Comparison of ENCODE assay signal across 15 cellular contexts in the genomic region with DNA sequence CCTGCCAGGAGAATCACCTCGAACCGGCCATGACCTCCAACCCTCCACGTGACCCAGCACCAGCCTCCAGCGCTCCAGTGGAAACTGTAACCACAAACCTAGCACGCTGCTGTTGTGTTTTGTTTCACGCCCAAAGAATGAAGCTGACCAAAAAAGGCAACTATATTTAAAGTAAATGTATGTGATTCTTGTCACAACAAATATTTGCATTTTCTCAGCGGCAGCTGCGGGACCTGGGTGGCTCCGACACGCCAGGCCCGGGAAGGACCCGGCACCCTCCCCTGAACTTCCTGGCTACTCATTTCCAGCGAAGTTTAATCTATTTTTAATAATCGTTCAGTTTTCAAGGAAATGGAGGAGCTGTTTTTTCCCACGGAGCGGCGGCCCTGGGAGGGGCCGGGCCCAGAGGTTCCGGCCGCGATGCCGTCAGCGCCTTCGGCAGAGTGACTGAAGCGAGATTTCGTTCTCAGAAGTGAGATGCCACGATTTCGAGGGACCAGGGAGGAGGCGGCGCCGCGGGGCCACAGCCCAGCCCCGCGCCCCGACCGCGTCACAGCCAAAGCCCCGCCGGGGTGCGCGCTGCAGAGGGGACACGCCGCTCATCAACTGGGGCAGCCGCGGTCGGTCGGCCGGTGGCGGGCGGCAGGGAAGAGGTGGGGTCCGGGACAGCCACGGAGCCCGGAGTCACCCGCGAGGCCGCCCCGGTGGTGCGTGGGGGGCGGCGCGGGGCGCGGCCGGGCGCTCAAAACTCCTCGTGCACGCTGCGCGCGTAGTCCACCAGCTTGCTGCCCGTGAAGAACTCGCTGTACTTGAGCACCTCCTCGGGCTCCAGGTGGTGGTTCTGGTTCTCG. TPM values are rescaled to one million over a fixed set of nuclear protein-coding genes. Genes with fewer than 3 reads are reported as not detected.
DNase-seq lines count a peak whose midpoint lies in the region; ATAC-seq, FAIRE-seq and TF ChIP-seq lines count a peak whose summit lies in the region.
"Had no signal": no experiment of that assay in that cellular context is flagged by ENCODE, and none has a peak within 500 bp of the region (broad histone marks: within the 10 kb centered on the region; RNA-seq: fewer than 3 reads in every experiment).

No MANE protein-coding gene starts in this region.

- H3K9ac ChIP-seq in HepG2 (ENCODE audit: insufficient read depth, low read depth, low read length): no peak overlapping the region
- no peak overlapping the region for H3K9ac ChIP-seq in kidney (ENCODE audit: low read length in 2 of 2)
- H3K9ac ChIP-seq: parathyroid adenoma had no signal

- TF ChIP-seq EP300 in HepG2 (IDR thresholded peaks at IDR 0.05; ENCODE audit: low read depth in 2 of 2, low read length in 2 of 2) (no peak), HepG2 (CRISPR knock-in tag; IDR thresholded peaks at IDR 0.05; ENCODE audit: borderline replicate concordance) (no peak)

- TF ChIP-seq RAD21 in HepG2 (CRISPR knock-in tag; IDR thresholded peaks at IDR 0.05): no peak

- WGBS in HepG2 (ENCODE audit: low lambda C conversion rate): 98% methylated on average over 73 of the region's 74 CpGs
- 67% methylated on average over 22 of the region's 74 CpGs for WGBS in right lobe of liver (ENCODE audit: insufficient coverage, low coverage, low lambda C conversion rate, missing lambda C conversion rate)

- H2AFZ ChIP-seq in HepG2 (ENCODE audit: low read length): no peak overlapping the region
- H2AFZ ChIP-seq: parathyroid adenoma had no signal

- H3K4me2 ChIP-seq in HepG2 (ENCODE audit: low read depth, low read length): no peak overlapping the region

- no peak overlapping the region for H3K4me3 ChIP-seq in HepG2 (replicated peaks in 1 of 3; ENCODE audit: insufficient read depth in 1 of 3, low read depth in 2 of 3, low read length in 3 of 3)
- no peak overlapping the region for H3K4me3 ChIP-seq in right lobe of liver
- H3K4me3 ChIP-seq in kidney (ENCODE audit: low read length in 2 of 2): no peak overlapping the region
- H3K4me3 ChIP-seq: coronary artery, gastroesophageal sphincter, tibial nerve had no signal

- peaks cover 24% of the 10 kb centered on the region for H3K4me1 Mint-ChIP-seq in central memory CD8-positive, alpha-beta T cell
- peaks cover 44% of the 10 kb centered on the region for H3K4me1 Mint-ChIP-seq in stimulated activated effector memory CD8-positive, alpha-beta T cell treated with anti-CD3 and anti-CD28 coated beads, Interleukin-12 subunit alpha, Interleukin-12 subunit beta, amount 100 ng/mL, for 72 hours

- H3K27me3 Mint-ChIP-seq in central memory CD8-positive, alpha-beta T cell: no peaks in the 10 kb centered on the region

- peak overlapping the region; percentile 43 for H3K4me3 Mint-ChIP-seq in central memory CD8-positive, alpha-beta T cell
- peak overlapping the region; percentile 93 for H3K4me3 Mint-ChIP-seq in stimulated activated effector memory CD8-positive, alpha-beta T cell treated with anti-CD3 and anti-CD28 coated beads, Interleukin-12 subunit alpha, Interleukin-12 subunit beta, amount 100 ng/mL, for 72 hours

- intact Hi-C loops in HepG2 (cut with micrococcal nuclease; ENCODE audit: unreplicated experiment) (no loop called here), right lobe of liver (cut with DNase I) (no loop called here), kidney (cut with DNase I) (no loop called here)

- peaks cover 13 to 37% of the 10 kb centered on the region in 2 experiments; a peak in 4 of 5 replicates for H3K36me3 ChIP-seq in HepG2 (replicated peaks in 1 of 2; ENCODE audit: control insufficient read depth in 1 of 2, insufficient read depth in 2 of 2, low read length in 2 of 2)
- peaks cover 0 to 41% (median 9%) of the 10 kb centered on the region in 4 donors for H3K36me3 ChIP-seq in right lobe of liver
- peaks cover 6 to 11% of the 10 kb centered on the region in 2 donors for H3K36me3 ChIP-seq in kidney (ENCODE audit: control insufficient read depth in 1 of 2, insufficient read depth in 2 of 2, low read length in 2 of 2)

- DNase-seq in HepG2 (ENCODE audit: low spot score): no peak
- no peak for DNase-seq in right lobe of liver
- DNase-seq in activated CD4-positive, alpha-beta T cell treated with anti-CD3 and anti-CD28 coated beads, Interleukin-2, amount 50 U/mL, for 4 hours: peak; percentile 55 to 66
- no peak for DNase-seq in central memory CD8-positive, alpha-beta T cell (ENCODE audit: low spot score in 2 of 2)
- DNase-seq in stimulated activated effector memory CD8-positive, alpha-beta T cell treated with anti-CD3 and anti-CD28 coated beads, Interleukin-12 subunit alpha, Interleukin-12 subunit beta, amount 100 ng/mL, for 72 hours (ENCODE audit: low spot score in 2 of 2): no peak
- DNase-seq in kidney: no peak
- DNase-seq in GM13977 (ENCODE audit: low spot score): no peak
- DNase-seq: NCI-H146 had no signal

- no peak for TF ChIP-seq POLR2A in HepG2 (IDR thresholded peaks at IDR 0.05; ENCODE audit: insufficient read depth in 1 of 2, low read depth in 2 of 2, low read length in 2 of 2)
- TF ChIP-seq POLR2A in right lobe of liver (IDR thresholded peaks at IDR 0.05): no peak

- CTCF ChIA-PET in HepG2 (lab: Yijun Ruan, JAX; ENCODE audit: low intra/inter-chr PET ratio, low total read pairs): no interaction called here

- no peaks in the 10 kb centered on the region for H3K79me2 ChIP-seq in HepG2 (ENCODE audit: insufficient read depth, low read length)
- H3K79me2 ChIP-seq: parathyroid adenoma had no signal

- no peaks in the 10 kb centered on the region for H3K9me3 Mint-ChIP-seq in central memory CD8-positive, alpha-beta T cell
- no peaks in the 10 kb centered on the region for H3K9me3 Mint-ChIP-seq in stimulated activated effector memory CD8-positive, alpha-beta T cell treated with anti-CD3 and anti-CD28 coated beads, Interleukin-12 subunit alpha, Interleukin-12 subunit beta, amount 100 ng/mL, for 72 hours

- peaks cover 2 to 12% of the 10 kb centered on the region in 2 experiments; a peak in 1 of 5 replicates for H3K27me3 ChIP-seq in HepG2 (ENCODE audit: control insufficient read depth in 1 of 2, insufficient read depth in 2 of 2, low read length in 2 of 2)
- no peaks in the 10 kb centered on the region for H3K27me3 ChIP-seq in right lobe of liver
- H3K27me3 ChIP-seq: gastroesophageal sphincter had no signal

- BruUV-seq in HepG2 (replicated peaks; lab: Mats Ljungman, UMichigan): TSS peak; percentile 84

- ATAC-seq in HepG2 (no peak), right lobe of liver (no peak), HG02642 (IDR thresholded peaks at IDR 0.05; ENCODE audit: poor library complexity, unreplicated experiment) (no peak)
- no peak for ATAC-seq in central memory CD8-positive, alpha-beta T cell (replicated peaks; ENCODE audit: extremely low read depth, poor library complexity, severe bottlenecking)
- peak; percentile 6 for ATAC-seq in stimulated activated effector memory CD8-positive, alpha-beta T cell treated with anti-CD3 and anti-CD28 coated beads, Interleukin-12 subunit alpha, Interleukin-12 subunit beta, amount 100 ng/mL, for 72 hours
- ATAC-seq: gastroesophageal sphincter had no signal

- TF ChIP-seq CTCF in HepG2 (CRISPR knock-in tag; IDR thresholded peaks at IDR 0.05): no peak
- TF ChIP-seq CTCF in right lobe of liver (IDR thresholded peaks at IDR 0.05): no peak
- TF ChIP-seq CTCF in kidney (IDR thresholded peaks at IDR 0.05; ENCODE audit: borderline replicate concordance, extremely low read depth, insufficient read depth): no peak
- no peak for TF ChIP-seq CTCF in GM13977 (IDR thresholded peaks at IDR 0.05; ENCODE audit: extremely low read depth, insufficient read depth, missing control alignments)

- peak overlapping the region; percentile 90 for H3K27ac Mint-ChIP-seq in central memory CD8-positive, alpha-beta T cell (ENCODE audit: low read depth)
- peak overlapping the region; percentile 96 for H3K27ac Mint-ChIP-seq in stimulated activated effector memory CD8-positive, alpha-beta T cell treated with anti-CD3 and anti-CD28 coated beads, Interleukin-12 subunit alpha, Interleukin-12 subunit beta, amount 100 ng/mL, for 72 hours

- H3K27ac ChIP-seq in HepG2 (ENCODE audit: extremely low read length, insufficient read depth, low read length) (no peak overlapping the region), right lobe of liver (no peak overlapping the region), kidney (ENCODE audit: low read depth in 2 of 2, low read length in 2 of 2) (no peak overlapping the region)
- H3K27ac ChIP-seq: coronary artery, gastroesophageal sphincter, parathyroid adenoma, tibial nerve had no signal

- in situ Hi-C loops in HepG2 (cut with HindIII; ENCODE audit: extremely low pct_ligation_motif_present, low pct_unique_long_range_greater_than_20kb): no loop called here
- in situ Hi-C loops in GM13977 (cut with MboI; ENCODE audit: low pct_unique_long_range_greater_than_20kb, low sequenced_read_pairs, unreplicated experiment): no loop called here

- FAIRE-seq in HepG2 (lab: Jason Lieb, UNC) (no peak), kidney (lab: Jason Lieb, UNC) (no peak)

- H3K9me3 ChIP-seq in HepG2 (ENCODE audit: low read length) (no peaks in the 10 kb centered on the region), right lobe of liver (no peaks in the 10 kb centered on the region), kidney (ENCODE audit: control insufficient read depth in 1 of 2, low read length in 2 of 2) (no peaks in the 10 kb centered on the region)
- H3K9me3 ChIP-seq: gastroesophageal sphincter, tibial nerve had no signal

- H3K4me1 ChIP-seq in HepG2 (ENCODE audit: insufficient read depth, low read length): no peaks in the 10 kb centered on the region
- H3K4me1 ChIP-seq in right lobe of liver: no peaks in the 10 kb centered on the region
- peaks cover 0 to 4% of the 10 kb centered on the region in 2 donors for H3K4me1 ChIP-seq in kidney (ENCODE audit: control insufficient read depth in 1 of 2, insufficient read depth in 1 of 2, low read depth in 1 of 2, low read length in 2 of 2)
- H3K4me1 ChIP-seq: parathyroid adenoma had no signal

- peaks cover 26% of the 10 kb centered on the region for H3K36me3 Mint-ChIP-seq in central memory CD8-positive, alpha-beta T cell (ENCODE audit: insufficient read depth)
- peaks cover 98% of the 10 kb centered on the region for H3K36me3 Mint-ChIP-seq in stimulated activated effector memory CD8-positive, alpha-beta T cell treated with anti-CD3 and anti-CD28 coated beads, Interleukin-12 subunit alpha, Interleukin-12 subunit beta, amount 100 ng/mL, for 72 hours

- no peaks in the 10 kb centered on the region for H4K20me1 ChIP-seq in HepG2 (ENCODE audit: insufficient read depth, low read length)

- POLR2A ChIA-PET in HepG2 (lab: Yijun Ruan, JAX): no interaction called here

RNA-seq across cellular contexts. Expression of gene TNFRSF4, which starts 3.0 kb away (rescaled TPM):
- total RNA-seq in HepG2 (2016; rRNA removed; fragmentation: Illumina TruSeq; extraction: Trizol): not detected in 2 replicates
- total RNA-seq in HepG2 (2016; cell fraction: cytosol; rRNA removed; fragmentation: Illumina TruSeq; extraction: Trizol; ENCODE audit: low read depth): not detected in 2 replicates
- total RNA-seq in HepG2 (2016; cell fraction: insoluble cytoplasmic fraction; rRNA removed; fragmentation: Illumina TruSeq; extraction: Trizol): not detected in 2 replicates
- not detected in 2 replicates for total RNA-seq in HepG2 (2016; cell fraction: membrane; rRNA removed; fragmentation: Illumina TruSeq; extraction: Trizol)
- not detected in 2 replicates for total RNA-seq in HepG2 (2016; cell fraction: nucleus; rRNA removed; fragmentation: Illumina TruSeq; extraction: Trizol)
- 0.21 TPM in 1 of 2 replicates, not detected in the other for polyA plus RNA-seq in HepG2 (2011; rRNA removed)
- polyA plus RNA-seq in HepG2 (2011; cell fraction: cytosol; rRNA removed): 0.03 TPM in 1 of 2 replicates, not detected in the other
- 0.18 and 0.28 TPM in 2 replicates for polyA plus RNA-seq in HepG2 (2011; cell fraction: nucleus; rRNA removed)
- not detected in 2 replicates for polyA plus RNA-seq in HepG2 (2012)
- polyA plus RNA-seq in HepG2 (2016; cell fraction: cytosol; fragmentation: Illumina TruSeq; extraction: Trizol; ENCODE audit: low read depth): not detected in 2 replicates
- polyA plus RNA-seq in HepG2 (2016; cell fraction: insoluble cytoplasmic fraction; fragmentation: Illumina TruSeq; extraction: Trizol; ENCODE audit: low read depth): not detected in 2 replicates
- polyA plus RNA-seq in HepG2 (2016; cell fraction: membrane; fragmentation: Illumina TruSeq; extraction: Trizol; ENCODE audit: low read depth): not detected in 2 replicates
- polyA plus RNA-seq in HepG2 (2016; cell fraction: nucleus; fragmentation: Illumina TruSeq; extraction: Trizol; ENCODE audit: insufficient read depth, low read depth): not detected in 2 replicates
- polyA minus RNA-seq in HepG2 (2011; rRNA and poly(A)+ RNA removed; ENCODE audit: low replicate concordance): not detected in 2 replicates
- not detected in 2 replicates for polyA minus RNA-seq in HepG2 (2011; cell fraction: cytosol; rRNA and poly(A)+ RNA removed)
- not detected in 2 replicates for polyA minus RNA-seq in HepG2 (2011; cell fraction: nucleus; rRNA and poly(A)+ RNA removed)
- under 1 TPM in 4 of 6 experiments, not detected in 2; 0.20 to 0.99 (median 0.28) TPM for total RNA-seq in right lobe of liver
- total RNA-seq in kidney: 5.1 TPM
- 3.3 TPM for polyA plus RNA-seq in kidney (ENCODE audit: insufficient read depth, low read depth, low replicate concordance)

RNA-seq across cellular contexts. Expression of gene TNFRSF18, which starts 10.6 kb away (rescaled TPM):
- not detected in 2 replicates for total RNA-seq in HepG2 (2016; rRNA removed; fragmentation: Illumina TruSeq; extraction: Trizol)
- not detected in 2 replicates for total RNA-seq in HepG2 (2016; cell fraction: cytosol; rRNA removed; fragmentation: Illumina TruSeq; extraction: Trizol; ENCODE audit: low read depth)
- not detected in 2 replicates for total RNA-seq in HepG2 (2016; cell fraction: insoluble cytoplasmic fraction; rRNA removed; fragmentation: Illumina TruSeq; extraction: Trizol)
- total RNA-seq in HepG2 (2016; cell fraction: membrane; rRNA removed; fragmentation: Illumina TruSeq; extraction: Trizol): not detected in 2 replicates
- total RNA-seq in HepG2 (2016; cell fraction: nucleus; rRNA removed; fragmentation: Illumina TruSeq; extraction: Trizol): not detected in 2 replicates
- polyA plus RNA-seq in HepG2 (2011; rRNA removed): not detected in 2 replicates
- polyA plus RNA-seq in HepG2 (2011; cell fraction: cytosol; rRNA removed): not detected in 2 replicates
- polyA plus RNA-seq in HepG2 (2011; cell fraction: nucleus; rRNA removed): 0.19 TPM in 1 of 2 replicates, not detected in the other
- polyA plus RNA-seq in HepG2 (2012): not detected in 2 replicates
- polyA plus RNA-seq in HepG2 (2016; cell fraction: cytosol; fragmentation: Illumina TruSeq; extraction: Trizol; ENCODE audit: low read depth): not detected in 2 replicates
- not detected in 2 replicates for polyA plus RNA-seq in HepG2 (2016; cell fraction: insoluble cytoplasmic fraction; fragmentation: Illumina TruSeq; extraction: Trizol; ENCODE audit: low read depth)
- polyA plus RNA-seq in HepG2 (2016; cell fraction: membrane; fragmentation: Illumina TruSeq; extraction: Trizol; ENCODE audit: low read depth): not detected in 2 replicates
- not detected in 2 replicates for polyA plus RNA-seq in HepG2 (2016; cell fraction: nucleus; fragmentation: Illumina TruSeq; extraction: Trizol; ENCODE audit: insufficient read depth, low read depth)
- polyA minus RNA-seq in HepG2 (2011; rRNA and poly(A)+ RNA removed; ENCODE audit: low replicate concordance): not detected in 2 replicates
- polyA minus RNA-seq in HepG2 (2011; cell fraction: cytosol; rRNA and poly(A)+ RNA removed): not detected in 2 replicates
- not detected in 2 replicates for polyA minus RNA-seq in HepG2 (2011; cell fraction: nucleus; rRNA and poly(A)+ RNA removed)
- total RNA-seq in right lobe of liver: under 1 TPM in 2 of 6 experiments, not detected in 4; 0.24 to 0.27 TPM
- total RNA-seq in kidney: 8.1 TPM
- polyA plus RNA-seq in kidney (ENCODE audit: insufficient read depth, low read depth, low replicate concordance): not detected
- total RNA-seq: HT1080 had no signal

RNA-seq across cellular contexts. Expression of gene SDF4, which starts 14.8 kb away (rescaled TPM):
- 45.3 and 107 TPM in 2 replicates for total RNA-seq in HepG2 (2016; rRNA removed; fragmentation: Illumina TruSeq; extraction: Trizol)
- 39.1 and 57.0 TPM in 2 replicates for total RNA-seq in HepG2 (2016; cell fraction: cytosol; rRNA removed; fragmentation: Illumina TruSeq; extraction: Trizol; ENCODE audit: low read depth)
- total RNA-seq in HepG2 (2016; cell fraction: insoluble cytoplasmic fraction; rRNA removed; fragmentation: Illumina TruSeq; extraction: Trizol): 40.3 and 115 TPM in 2 replicates
- total RNA-seq in HepG2 (2016; cell fraction: membrane; rRNA removed; fragmentation: Illumina TruSeq; extraction: Trizol): 58.4 and 92.5 TPM in 2 replicates
- 75.1 and 80.9 TPM in 2 replicates for total RNA-seq in HepG2 (2016; cell fraction: nucleus; rRNA removed; fragmentation: Illumina TruSeq; extraction: Trizol)
- polyA plus RNA-seq in HepG2 (2011; rRNA removed): 80.8 and 99.6 TPM in 2 replicates
- polyA plus RNA-seq in HepG2 (2011; cell fraction: cytosol; rRNA removed): 96.4 and 116 TPM in 2 replicates
- polyA plus RNA-seq in HepG2 (2011; cell fraction: nucleus; rRNA removed): 152 and 158 TPM in 2 replicates
- 87.3 and 109 TPM in 2 replicates for polyA plus RNA-seq in HepG2 (2012)
- polyA plus RNA-seq in HepG2 (2016; cell fraction: cytosol; fragmentation: Illumina TruSeq; extraction: Trizol; ENCODE audit: low read depth): 40.0 and 62.7 TPM in 2 replicates
- 61.8 and 64.5 TPM in 2 replicates for polyA plus RNA-seq in HepG2 (2016; cell fraction: insoluble cytoplasmic fraction; fragmentation: Illumina TruSeq; extraction: Trizol; ENCODE audit: low read depth)
- polyA plus RNA-seq in HepG2 (2016; cell fraction: membrane; fragmentation: Illumina TruSeq; extraction: Trizol; ENCODE audit: low read depth): 59.1 and 86.8 TPM in 2 replicates
- 181 and 198 TPM in 2 replicates for polyA plus RNA-seq in HepG2 (2016; cell fraction: nucleus; fragmentation: Illumina TruSeq; extraction: Trizol; ENCODE audit: insufficient read depth, low read depth)
- 30.8 and 94.7 TPM in 2 replicates for polyA minus RNA-seq in HepG2 (2011; rRNA and poly(A)+ RNA removed; ENCODE audit: low replicate concordance)
- polyA minus RNA-seq in HepG2 (2011; cell fraction: cytosol; rRNA and poly(A)+ RNA removed): 43.9 and 48.3 TPM in 2 replicates
- 48.9 and 53.8 TPM in 2 replicates for polyA minus RNA-seq in HepG2 (2011; cell fraction: nucleus; rRNA and poly(A)+ RNA removed)
- total RNA-seq in right lobe of liver: 100 to 1,000 TPM; 112 to 148 (median 142) TPM
- 160 TPM for total RNA-seq in kidney
- polyA plus RNA-seq in kidney (ENCODE audit: insufficient read depth, low read depth, low replicate concordance): 143 TPM

RNA-seq across cellular contexts. Expression of gene B3GALT6, which starts 15.0 kb away (rescaled TPM):
- total RNA-seq in HepG2 (2016; rRNA removed; fragmentation: Illumina TruSeq; extraction: Trizol): 9.2 and 14.2 TPM in 2 replicates
- 6.4 and 7.6 TPM in 2 replicates for total RNA-seq in HepG2 (2016; cell fraction: cytosol; rRNA removed; fragmentation: Illumina TruSeq; extraction: Trizol; ENCODE audit: low read depth)
- total RNA-seq in HepG2 (2016; cell fraction: insoluble cytoplasmic fraction; rRNA removed; fragmentation: Illumina TruSeq; extraction: Trizol): 8.3 and 13.0 TPM in 2 replicates
- total RNA-seq in HepG2 (2016; cell fraction: membrane; rRNA removed; fragmentation: Illumina TruSeq; extraction: Trizol): 13.3 and 15.5 TPM in 2 replicates
- 9.0 and 10.2 TPM in 2 replicates for total RNA-seq in HepG2 (2016; cell fraction: nucleus; rRNA removed; fragmentation: Illumina TruSeq; extraction: Trizol)
- polyA plus RNA-seq in HepG2 (2011; rRNA removed): 3.9 and 5.8 TPM in 2 replicates
- polyA plus RNA-seq in HepG2 (2011; cell fraction: cytosol; rRNA removed): 6.9 and 8.0 TPM in 2 replicates
- 5.4 and 5.5 TPM in 2 replicates for polyA plus RNA-seq in HepG2 (2011; cell fraction: nucleus; rRNA removed)
- 8.3 and 10.4 TPM in 2 replicates for polyA plus RNA-seq in HepG2 (2012)
- polyA plus RNA-seq in HepG2 (2016; cell fraction: cytosol; fragmentation: Illumina TruSeq; extraction: Trizol; ENCODE audit: low read depth): 7.6 and 8.3 TPM in 2 replicates
- polyA plus RNA-seq in HepG2 (2016; cell fraction: insoluble cytoplasmic fraction; fragmentation: Illumina TruSeq; extraction: Trizol; ENCODE audit: low read depth): 9.7 and 10.2 TPM in 2 replicates
- 12.7 and 13.5 TPM in 2 replicates for polyA plus RNA-seq in HepG2 (2016; cell fraction: membrane; fragmentation: Illumina TruSeq; extraction: Trizol; ENCODE audit: low read depth)
- 13.7 and 17.1 TPM in 2 replicates for polyA plus RNA-seq in HepG2 (2016; cell fraction: nucleus; fragmentation: Illumina TruSeq; extraction: Trizol; ENCODE audit: insufficient read depth, low read depth)
- 7.2 and 12.5 TPM in 2 replicates for polyA minus RNA-seq in HepG2 (2011; rRNA and poly(A)+ RNA removed; ENCODE audit: low replicate concordance)
- 3.8 and 5.0 TPM in 2 replicates for polyA minus RNA-seq in HepG2 (2011; cell fraction: cytosol; rRNA and poly(A)+ RNA removed)
- 7.8 and 8.1 TPM in 2 replicates for polyA minus RNA-seq in HepG2 (2011; cell fraction: nucleus; rRNA and poly(A)+ RNA removed)
- 10 to 100 TPM in 2 of 6 experiments, 1 to 10 TPM in 4; 6.3 to 14.3 (median 7.8) TPM for total RNA-seq in right lobe of liver
- total RNA-seq in kidney: 20.3 TPM
- 13.7 TPM for polyA plus RNA-seq in kidney (ENCODE audit: insufficient read depth, low read depth, low replicate concordance)

RNA-seq across cellular contexts. Expression of gene C1QTNF12, which starts 29.5 kb away (rescaled TPM):
- 0.29 and 0.64 TPM in 2 replicates for total RNA-seq in HepG2 (2016; rRNA removed; fragmentation: Illumina TruSeq; extraction: Trizol)
- total RNA-seq in HepG2 (2016; cell fraction: cytosol; rRNA removed; fragmentation: Illumina TruSeq; extraction: Trizol; ENCODE audit: low read depth): 0.88 and 0.91 TPM in 2 replicates
- total RNA-seq in HepG2 (2016; cell fraction: insoluble cytoplasmic fraction; rRNA removed; fragmentation: Illumina TruSeq; extraction: Trizol): 1.0 TPM in 1 of 2 replicates, not detected in the other
- total RNA-seq in HepG2 (2016; cell fraction: membrane; rRNA removed; fragmentation: Illumina TruSeq; extraction: Trizol): 0.28 and 0.80 TPM in 2 replicates
- total RNA-seq in HepG2 (2016; cell fraction: nucleus; rRNA removed; fragmentation: Illumina TruSeq; extraction: Trizol): 0.87 TPM in 1 of 2 replicates, not detected in the other
- 0.18 and 0.29 TPM in 2 replicates for polyA plus RNA-seq in HepG2 (2011; rRNA removed)
- polyA plus RNA-seq in HepG2 (2011; cell fraction: cytosol; rRNA removed): 0.11 and 0.21 TPM in 2 replicates
- 4.1 and 5.2 TPM in 2 replicates for polyA plus RNA-seq in HepG2 (2011; cell fraction: nucleus; rRNA removed)
- polyA plus RNA-seq in HepG2 (2012): 1.6 and 2.0 TPM in 2 replicates
- 0.28 and 0.32 TPM in 2 replicates for polyA plus RNA-seq in HepG2 (2016; cell fraction: cytosol; fragmentation: Illumina TruSeq; extraction: Trizol; ENCODE audit: low read depth)
- polyA plus RNA-seq in HepG2 (2016; cell fraction: insoluble cytoplasmic fraction; fragmentation: Illumina TruSeq; extraction: Trizol; ENCODE audit: low read depth): not detected in 2 replicates
- polyA plus RNA-seq in HepG2 (2016; cell fraction: membrane; fragmentation: Illumina TruSeq; extraction: Trizol; ENCODE audit: low read depth): not detected in 2 replicates
- 2.7 and 4.3 TPM in 2 replicates for polyA plus RNA-seq in HepG2 (2016; cell fraction: nucleus; fragmentation: Illumina TruSeq; extraction: Trizol; ENCODE audit: insufficient read depth, low read depth)
- polyA minus RNA-seq in HepG2 (2011; rRNA and poly(A)+ RNA removed; ENCODE audit: low replicate concordance): 0.36 and 0.40 TPM in 2 replicates
- polyA minus RNA-seq in HepG2 (2011; cell fraction: cytosol; rRNA and poly(A)+ RNA removed): not detected in 2 replicates
- not detected in 2 replicates for polyA minus RNA-seq in HepG2 (2011; cell fraction: nucleus; rRNA and poly(A)+ RNA removed)
- total RNA-seq in right lobe of liver: 1 to 10 TPM in 4 of 6 experiments, under 1 TPM in 1, not detected in 1; 0.40 to 4.0 (median 1.1) TPM
- total RNA-seq in kidney: 3.1 TPM
- polyA plus RNA-seq in kidney (ENCODE audit: insufficient read depth, low read depth, low replicate concordance): 9.9 TPM
- total RNA-seq: liver had no signal

Comparison
In these comparisons a context has a peak if more than half of its experiments do, and no peak if none do; other contexts are left out.
1. DNase-seq: peak in activated CD4-positive, alpha-beta T cell treated with anti-CD3 and anti-CD28 coated beads, Interleukin-2, amount 50 U/mL, for 4 hours (2 of 2); none in HepG2 (single experiment), right lobe of liver (0 of 3), central memory CD8-positive, alpha-beta T cell (0 of 2), stimulated activated effector memory CD8-positive, alpha-beta T cell treated with anti-CD3 and anti-CD28 coated beads, Interleukin-12 subunit alpha, Interleukin-12 subunit beta, amount 100 ng/mL, for 72 hours (0 of 2), kidney (single experiment) and GM13977 (single experiment).